Comparison of ENCODE assay signal across 8 cellular contexts in genomic region chr12:56724660-56724988, GRCh38. TPM values are rescaled to one million over a fixed set of nuclear protein-coding genes. Genes with fewer than 3 reads are reported as not detected.
DNase-seq lines count a peak whose midpoint lies in the region; ATAC-seq and TF ChIP-seq lines count a peak whose summit lies in the region.

No MANE protein-coding gene starts in this region.

- H3F3A ChIP-seq in neural cell (ENCODE audit: insufficient read depth, low read length, poor library complexity, severe bottlenecking), result no peaks in the 10 kb centered on the region

- H4K20me1 ChIP-seq in neural cell (ENCODE audit: insufficient read depth), result no peaks in the 10 kb centered on the region

- H3K4me3 ChIP-seq in RWPE2 (ENCODE audit: severe bottlenecking) (peak overlapping the region; percentile 74), neural cell (ENCODE audit: low read length) (peak overlapping the region; percentile 75)

- ATAC-seq in GM18511 (IDR thresholded peaks at IDR 0.05; ENCODE audit: unreplicated experiment) (peak; percentile 1), RWPE2 (ENCODE audit: low read depth) (no peak), HG03432 (IDR thresholded peaks at IDR 0.05; ENCODE audit: unreplicated experiment) (no peak), GM18498 (IDR thresholded peaks at IDR 0.05; ENCODE audit: unreplicated experiment) (no peak), GM21381 (IDR thresholded peaks at IDR 0.05; ENCODE audit: unreplicated experiment) (no peak)

- TF ChIP-seq CTCF in RWPE2 (IDR thresholded peaks at IDR 0.05; ENCODE audit: poor library complexity, severe bottlenecking), result no peak
- no peak for TF ChIP-seq CTCF in neural cell (IDR thresholded peaks at IDR 0.05; ENCODE audit: poor library complexity, severe bottlenecking)

- H2AFZ ChIP-seq in neural cell (ENCODE audit: low read depth, low read length), result peak overlapping the region; percentile 11

- H3K27me3 ChIP-seq in RWPE2 (ENCODE audit: insufficient read depth, poor library complexity, severe bottlenecking) (no peaks in the 10 kb centered on the region), neural cell (ENCODE audit: insufficient read depth, low read depth, low read length) (no peaks in the 10 kb centered on the region)

- H3K9me3 ChIP-seq in RWPE2 (ENCODE audit: severe bottlenecking) (no peaks in the 10 kb centered on the region), neural cell (ENCODE audit: low read length) (no peaks in the 10 kb centered on the region)

- no peak for TF ChIP-seq RAD21 in neural cell (conservative IDR thresholded peaks at IDR 0.05)

- H3K36me3 ChIP-seq in RWPE2 (ENCODE audit: low read depth), result peaks cover 63% of the 10 kb centered on the region
- no peaks in the 10 kb centered on the region for H3K36me3 ChIP-seq in neural cell (ENCODE audit: insufficient read depth, low read length)

- DNase-seq in RWPE2 (ENCODE audit: low spot score), result no peak
- DNase-seq in epithelial cell of prostate (ENCODE audit: low read depth, low spot score), result no peak
- no peak for DNase-seq in amniotic stem cell (lab: John Stamatoyannopoulos, UW)

- H3K27ac ChIP-seq in RWPE2 (ENCODE audit: poor library complexity, severe bottlenecking) (peak overlapping the region; percentile 79), epithelial cell of prostate (peak overlapping the region; percentile 91), neural cell (ENCODE audit: low read length) (peak overlapping the region; percentile 86)

- H3K4me1 ChIP-seq in RWPE2 (ENCODE audit: insufficient read depth, poor library complexity, severe bottlenecking), result peaks cover 22% of the 10 kb centered on the region

- peak overlapping the region; percentile 90 for H3K9ac ChIP-seq in neural cell (ENCODE audit: low read length)

- H3K79me2 ChIP-seq in neural cell (replicated peaks; ENCODE audit: insufficient read depth, low read length), result peaks cover 52% of the 10 kb centered on the region

- H3K9me2 ChIP-seq in neural cell (ENCODE audit: insufficient read depth, low read length), result no peaks in the 10 kb centered on the region

- no peak for TF ChIP-seq EP300 in neural cell (conservative IDR thresholded peaks at IDR 0.05; ENCODE audit: poor library complexity, severe bottlenecking)

- peak overlapping the region; percentile 88 for H3K4me2 ChIP-seq in neural cell (ENCODE audit: low read length)

TF ChIP-seq in neural cell, 6 proteins besides CTCF, POLR2A, EP300 and RAD21:
- TF ChIP-seq, protein P1, sequence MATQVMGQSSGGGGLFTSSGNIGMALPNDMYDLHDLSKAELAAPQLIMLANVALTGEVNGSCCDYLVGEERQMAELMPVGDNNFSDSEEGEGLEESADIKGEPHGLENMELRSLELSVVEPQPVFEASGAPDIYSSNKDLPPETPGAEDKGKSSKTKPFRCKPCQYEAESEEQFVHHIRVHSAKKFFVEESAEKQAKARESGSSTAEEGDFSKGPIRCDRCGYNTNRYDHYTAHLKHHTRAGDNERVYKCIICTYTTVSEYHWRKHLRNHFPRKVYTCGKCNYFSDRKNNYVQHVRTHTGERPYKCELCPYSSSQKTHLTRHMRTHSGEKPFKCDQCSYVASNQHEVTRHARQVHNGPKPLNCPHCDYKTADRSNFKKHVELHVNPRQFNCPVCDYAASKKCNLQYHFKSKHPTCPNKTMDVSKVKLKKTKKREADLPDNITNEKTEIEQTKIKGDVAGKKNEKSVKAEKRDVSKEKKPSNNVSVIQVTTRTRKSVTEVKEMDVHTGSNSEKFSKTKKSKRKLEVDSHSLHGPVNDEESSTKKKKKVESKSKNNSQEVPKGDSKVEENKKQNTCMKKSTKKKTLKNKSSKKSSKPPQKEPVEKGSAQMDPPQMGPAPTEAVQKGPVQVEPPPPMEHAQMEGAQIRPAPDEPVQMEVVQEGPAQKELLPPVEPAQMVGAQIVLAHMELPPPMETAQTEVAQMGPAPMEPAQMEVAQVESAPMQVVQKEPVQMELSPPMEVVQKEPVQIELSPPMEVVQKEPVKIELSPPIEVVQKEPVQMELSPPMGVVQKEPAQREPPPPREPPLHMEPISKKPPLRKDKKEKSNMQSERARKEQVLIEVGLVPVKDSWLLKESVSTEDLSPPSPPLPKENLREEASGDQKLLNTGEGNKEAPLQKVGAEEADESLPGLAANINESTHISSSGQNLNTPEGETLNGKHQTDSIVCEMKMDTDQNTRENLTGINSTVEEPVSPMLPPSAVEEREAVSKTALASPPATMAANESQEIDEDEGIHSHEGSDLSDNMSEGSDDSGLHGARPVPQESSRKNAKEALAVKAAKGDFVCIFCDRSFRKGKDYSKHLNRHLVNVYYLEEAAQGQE (IDR thresholded peaks at IDR 0.05; ENCODE audit: borderline replicate concordance), result no peak

RNA-seq across cellular contexts. Expression of gene NACA, which starts 0.5 kb away (rescaled TPM):
- polyA plus RNA-seq in neural cell, result 1,595 and 1,797 TPM in 2 replicates
- 606 and 785 TPM in 2 replicates for polyA minus RNA-seq in neural cell

RNA-seq across cellular contexts. Expression of gene PRIM1, which starts 27.5 kb away (rescaled TPM):
- polyA plus RNA-seq in neural cell, result 36.1 and 41.5 TPM in 2 replicates
- 41.8 and 45.8 TPM in 2 replicates for polyA minus RNA-seq in neural cell

RNA-seq across cellular contexts. Expression of gene PTGES3, which starts 36.5 kb away (rescaled TPM):
- polyA plus RNA-seq in neural cell, result 104 and 109 TPM in 2 replicates
- 71.8 and 86.8 TPM in 2 replicates for polyA minus RNA-seq in neural cell

RNA-seq across cellular contexts. Expression of gene HSD17B6, which starts 38.5 kb away (rescaled TPM):
- polyA plus RNA-seq in neural cell, result 4.3 and 4.6 TPM in 2 replicates
- polyA minus RNA-seq in neural cell, result 0.73 and 0.81 TPM in 2 replicates
